Comparison of ENCODE assay signal across 1 cellular context in genomic region chr1:1019122-1019999, GRCh38.
TF ChIP-seq lines count a peak whose summit lies in the region.

No MANE protein-coding gene starts in this region.

TF ChIP-seq in neural cell, 6 proteins besides CTCF, POLR2A, EP300 and RAD21:
- TF ChIP-seq TAF1 (IDR thresholded peaks at IDR 0.05; ENCODE audit: low read depth) (no peak), SMC3 (conservative IDR thresholded peaks at IDR 0.05; ENCODE audit: poor library complexity) (peak; percentile 33), POLR2AphosphoS5 (IDR thresholded peaks at IDR 0.05) (no peak)
